In the genomic region with DNA sequence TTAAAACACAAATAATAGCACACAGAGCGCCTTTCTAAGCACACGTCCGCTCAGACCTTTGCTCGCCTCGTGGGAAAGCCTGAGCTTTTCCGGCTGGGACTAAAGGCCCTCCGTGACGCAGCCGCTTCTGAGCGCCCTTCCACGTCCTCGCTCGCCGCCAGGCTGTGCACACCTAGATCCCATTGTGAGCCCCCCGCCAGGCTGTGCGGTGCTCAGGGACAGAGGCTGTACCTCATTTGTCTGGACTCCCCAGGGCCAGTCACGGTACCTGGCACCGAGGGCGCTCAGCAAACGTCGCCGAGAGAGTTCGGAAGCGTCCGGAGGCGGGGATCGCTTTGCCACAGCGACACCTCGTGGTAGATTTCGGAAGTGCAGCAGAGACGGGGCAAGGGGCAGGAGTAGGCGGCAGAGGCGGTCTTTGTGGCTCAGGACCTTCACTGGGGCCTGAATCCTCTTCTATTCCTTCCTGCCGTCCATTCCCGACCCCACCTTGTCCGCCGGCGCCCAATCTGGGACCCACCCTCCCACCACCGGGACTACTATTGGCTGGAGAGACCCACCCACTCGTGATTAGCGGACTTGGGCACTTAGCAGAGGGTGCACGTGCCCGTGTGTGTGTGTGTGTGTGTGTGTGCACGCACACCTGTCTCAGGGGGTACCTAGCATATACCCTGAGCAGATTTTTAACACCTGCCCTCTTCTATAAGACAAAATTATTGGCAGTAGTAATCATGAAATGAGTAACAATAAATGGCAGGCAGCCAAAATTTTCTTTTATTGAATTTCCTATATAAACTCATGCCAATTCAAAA, we compare ENCODE assay signal across 1 cellular context.
TF ChIP-seq lines count a peak whose summit lies in the region.

No MANE protein-coding gene starts in this region.

TF ChIP-seq in HepG2, 621 proteins besides CTCF, POLR2A, EP300 and RAD21 (continued from another document and continues in another):
- no peak for TF ChIP-seq ZFP82 (CRISPR knock-in tag; IDR thresholded peaks at IDR 0.05; ENCODE audit: borderline replicate concordance)
- TF ChIP-seq, protein P1, sequence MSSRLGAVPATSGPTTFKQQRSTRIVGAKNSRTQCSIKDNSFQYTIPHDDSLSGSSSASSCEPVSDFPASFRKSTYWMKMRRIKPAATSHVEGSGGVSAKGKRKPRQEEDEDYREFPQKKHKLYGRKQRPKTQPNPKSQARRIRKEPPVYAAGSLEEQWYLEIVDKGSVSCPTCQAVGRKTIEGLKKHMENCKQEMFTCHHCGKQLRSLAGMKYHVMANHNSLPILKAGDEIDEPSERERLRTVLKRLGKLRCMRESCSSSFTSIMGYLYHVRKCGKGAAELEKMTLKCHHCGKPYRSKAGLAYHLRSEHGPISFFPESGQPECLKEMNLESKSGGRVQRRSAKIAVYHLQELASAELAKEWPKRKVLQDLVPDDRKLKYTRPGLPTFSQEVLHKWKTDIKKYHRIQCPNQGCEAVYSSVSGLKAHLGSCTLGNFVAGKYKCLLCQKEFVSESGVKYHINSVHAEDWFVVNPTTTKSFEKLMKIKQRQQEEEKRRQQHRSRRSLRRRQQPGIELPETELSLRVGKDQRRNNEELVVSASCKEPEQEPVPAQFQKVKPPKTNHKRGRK (CRISPR knock-in tag; IDR thresholded peaks at IDR 0.05) = no peak
- TF ChIP-seq ZNF597 (CRISPR knock-in tag; IDR thresholded peaks at IDR 0.05) = no peak
- TF ChIP-seq CBX2 (IDR thresholded peaks at IDR 0.05; ENCODE audit: low read depth, low read length) = no peak
- TF ChIP-seq CBX2 (CRISPR knock-in tag; IDR thresholded peaks at IDR 0.05; ENCODE audit: low read depth) = 0 out of 2 replicates have a peak, but pooled peaks have one; percentile 63
- TF ChIP-seq ZMAT3 (CRISPR knock-in tag; conservative IDR thresholded peaks at IDR 0.05) = no peak; the same call in 1 of the 2 replicates
- no peak for TF ChIP-seq PHF20 (CRISPR knock-in tag; IDR thresholded peaks at IDR 0.05)
- TF ChIP-seq FOXC1 (CRISPR knock-in tag; IDR thresholded peaks at IDR 0.05; ENCODE audit: borderline replicate concordance) = 0 out of 2 replicates have a peak, but pooled peaks have one; percentile 40
- TF ChIP-seq FOXA1 (IDR thresholded peaks at IDR 0.05) = no peak
- TF ChIP-seq FOXA1 (CRISPR knock-in tag; IDR thresholded peaks at IDR 0.05) = no peak
- TF ChIP-seq FOSL1 (CRISPR knock-in tag; IDR thresholded peaks at IDR 0.05; ENCODE audit: borderline replicate concordance) = no peak
- peak; percentile 54; the same call in 1 of the 2 replicates for TF ChIP-seq ZNF768 (CRISPR knock-in tag; IDR thresholded peaks at IDR 0.05)
- TF ChIP-seq ZSCAN21 (CRISPR knock-in tag; IDR thresholded peaks at IDR 0.05; ENCODE audit: borderline replicate concordance) = no peak; the same call in 1 of the 2 replicates
- no peak for TF ChIP-seq KDM4B (CRISPR knock-in tag; IDR thresholded peaks at IDR 0.05)
- TF ChIP-seq SRF (IDR thresholded peaks at IDR 0.05; ENCODE audit: low read depth, low read length) = no peak
- TF ChIP-seq ZBTB44 (CRISPR knock-in tag; IDR thresholded peaks at IDR 0.05) = no peak
- peak; percentile 86 for TF ChIP-seq STAG1 (CRISPR knock-in tag; IDR thresholded peaks at IDR 0.05)
- no peak for TF ChIP-seq ZNF460 (CRISPR knock-in tag; IDR thresholded peaks at IDR 0.05; ENCODE audit: borderline replicate concordance)
- TF ChIP-seq, protein P2, sequence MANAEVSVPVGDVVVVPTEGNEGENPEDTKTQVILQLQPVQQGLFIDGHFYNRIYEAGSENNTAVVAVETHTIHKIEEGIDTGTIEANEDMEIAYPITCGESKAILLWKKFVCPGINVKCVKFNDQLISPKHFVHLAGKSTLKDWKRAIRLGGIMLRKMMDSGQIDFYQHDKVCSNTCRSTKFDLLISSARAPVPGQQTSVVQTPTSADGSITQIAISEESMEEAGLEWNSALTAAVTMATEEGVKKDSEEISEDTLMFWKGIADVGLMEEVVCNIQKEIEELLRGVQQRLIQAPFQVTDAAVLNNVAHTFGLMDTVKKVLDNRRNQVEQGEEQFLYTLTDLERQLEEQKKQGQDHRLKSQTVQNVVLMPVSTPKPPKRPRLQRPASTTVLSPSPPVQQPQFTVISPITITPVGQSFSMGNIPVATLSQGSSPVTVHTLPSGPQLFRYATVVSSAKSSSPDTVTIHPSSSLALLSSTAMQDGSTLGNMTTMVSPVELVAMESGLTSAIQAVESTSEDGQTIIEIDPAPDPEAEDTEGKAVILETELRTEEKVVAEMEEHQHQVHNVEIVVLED (CRISPR knock-in tag; IDR thresholded peaks at IDR 0.05; ENCODE audit: borderline replicate concordance) = no peak
- no peak for TF ChIP-seq ZNF839 (CRISPR knock-in tag; IDR thresholded peaks at IDR 0.05; ENCODE audit: borderline replicate concordance)
- no peak for TF ChIP-seq NR2F6 (IDR thresholded peaks at IDR 0.05)
- TF ChIP-seq NR2F6 (CRISPR knock-in tag; IDR thresholded peaks at IDR 0.05) = 0 out of 2 replicates have a peak, but pooled peaks have one; percentile 16
- TF ChIP-seq ATRX (CRISPR knock-in tag; IDR thresholded peaks at IDR 0.05; ENCODE audit: borderline replicate concordance) = no peak
- no peak for TF ChIP-seq ZNF720 (CRISPR knock-in tag; IDR thresholded peaks at IDR 0.05)
- TF ChIP-seq NR1H2 (CRISPR knock-in tag; IDR thresholded peaks at IDR 0.05; ENCODE audit: borderline replicate concordance, low read depth) = no peak
- TF ChIP-seq, protein P3, sequence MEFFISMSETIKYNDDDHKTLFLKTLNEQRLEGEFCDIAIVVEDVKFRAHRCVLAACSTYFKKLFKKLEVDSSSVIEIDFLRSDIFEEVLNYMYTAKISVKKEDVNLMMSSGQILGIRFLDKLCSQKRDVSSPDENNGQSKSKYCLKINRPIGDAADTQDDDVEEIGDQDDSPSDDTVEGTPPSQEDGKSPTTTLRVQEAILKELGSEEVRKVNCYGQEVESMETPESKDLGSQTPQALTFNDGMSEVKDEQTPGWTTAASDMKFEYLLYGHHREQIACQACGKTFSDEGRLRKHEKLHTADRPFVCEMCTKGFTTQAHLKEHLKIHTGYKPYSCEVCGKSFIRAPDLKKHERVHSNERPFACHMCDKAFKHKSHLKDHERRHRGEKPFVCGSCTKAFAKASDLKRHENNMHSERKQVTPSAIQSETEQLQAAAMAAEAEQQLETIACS (CRISPR knock-in tag; IDR thresholded peaks at IDR 0.05) = no peak
- no peak for TF ChIP-seq ZNF260 (CRISPR knock-in tag; IDR thresholded peaks at IDR 0.05; ENCODE audit: borderline replicate concordance, low read depth)
- no peak; the same call in 1 of the 2 replicates for TF ChIP-seq PATZ1 (CRISPR knock-in tag; IDR thresholded peaks at IDR 0.05)
- no peak for TF ChIP-seq JUNB (CRISPR knock-in tag; IDR thresholded peaks at IDR 0.05; ENCODE audit: borderline replicate concordance)
- TF ChIP-seq, protein P4, sequence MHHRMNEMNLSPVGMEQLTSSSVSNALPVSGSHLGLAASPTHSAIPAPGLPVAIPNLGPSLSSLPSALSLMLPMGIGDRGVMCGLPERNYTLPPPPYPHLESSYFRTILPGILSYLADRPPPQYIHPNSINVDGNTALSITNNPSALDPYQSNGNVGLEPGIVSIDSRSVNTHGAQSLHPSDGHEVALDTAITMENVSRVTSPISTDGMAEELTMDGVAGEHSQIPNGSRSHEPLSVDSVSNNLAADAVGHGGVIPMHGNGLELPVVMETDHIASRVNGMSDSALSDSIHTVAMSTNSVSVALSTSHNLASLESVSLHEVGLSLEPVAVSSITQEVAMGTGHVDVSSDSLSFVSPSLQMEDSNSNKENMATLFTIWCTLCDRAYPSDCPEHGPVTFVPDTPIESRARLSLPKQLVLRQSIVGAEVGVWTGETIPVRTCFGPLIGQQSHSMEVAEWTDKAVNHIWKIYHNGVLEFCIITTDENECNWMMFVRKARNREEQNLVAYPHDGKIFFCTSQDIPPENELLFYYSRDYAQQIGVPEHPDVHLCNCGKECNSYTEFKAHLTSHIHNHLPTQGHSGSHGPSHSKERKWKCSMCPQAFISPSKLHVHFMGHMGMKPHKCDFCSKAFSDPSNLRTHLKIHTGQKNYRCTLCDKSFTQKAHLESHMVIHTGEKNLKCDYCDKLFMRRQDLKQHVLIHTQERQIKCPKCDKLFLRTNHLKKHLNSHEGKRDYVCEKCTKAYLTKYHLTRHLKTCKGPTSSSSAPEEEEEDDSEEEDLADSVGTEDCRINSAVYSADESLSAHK (CRISPR knock-in tag; IDR thresholded peaks at IDR 0.05; ENCODE audit: borderline replicate concordance) = no peak
- TF ChIP-seq ARNT (IDR thresholded peaks at IDR 0.05) = no peak
- no peak for TF ChIP-seq ZNF629 (CRISPR knock-in tag; conservative IDR thresholded peaks at IDR 0.05)
- TF ChIP-seq, protein P5, sequence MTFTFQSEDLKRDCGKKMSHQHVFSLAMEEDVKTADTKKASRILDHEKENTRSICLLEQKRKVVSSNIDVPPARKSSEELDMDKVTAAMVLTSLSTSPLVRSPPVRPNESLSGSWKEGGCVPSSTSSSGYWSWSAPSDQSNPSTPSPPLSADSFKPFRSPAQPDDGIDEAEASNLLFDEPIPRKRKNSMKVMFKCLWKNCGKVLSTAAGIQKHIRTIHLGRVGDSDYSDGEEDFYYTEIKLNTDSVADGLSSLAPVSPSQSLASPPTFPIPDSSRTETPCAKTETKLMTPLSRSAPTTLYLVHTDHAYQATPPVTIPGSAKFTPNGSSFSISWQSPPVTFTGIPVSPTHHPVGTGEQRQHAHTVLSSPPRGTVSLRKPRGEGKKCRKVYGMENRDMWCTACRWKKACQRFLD (CRISPR knock-in tag; IDR thresholded peaks at IDR 0.05; ENCODE audit: borderline replicate concordance) = no peak
- 0 out of 2 replicates have a peak, but pooled peaks have one; percentile 33 for TF ChIP-seq ARNT2 (CRISPR knock-in tag; IDR thresholded peaks at IDR 0.05; ENCODE audit: low read depth)
- no peak for TF ChIP-seq ZNF124 (CRISPR knock-in tag; IDR thresholded peaks at IDR 0.05)
- peak; percentile 34; the same call in 1 of the 2 replicates for TF ChIP-seq ZBTB38 (CRISPR knock-in tag; IDR thresholded peaks at IDR 0.05)
- no peak for TF ChIP-seq ZBTB3 (CRISPR knock-in tag; IDR thresholded peaks at IDR 0.05; ENCODE audit: borderline replicate concordance, low read depth)
- TF ChIP-seq PRDM10 (CRISPR knock-in tag; IDR thresholded peaks at IDR 0.05; ENCODE audit: low read depth) = no peak
- no peak for TF ChIP-seq CREM (IDR thresholded peaks at IDR 0.05)
- no peak for TF ChIP-seq CREM (CRISPR knock-in tag; IDR thresholded peaks at IDR 0.05)
- no peak; the same call in 1 of the 2 replicates for TF ChIP-seq ZNF589 (CRISPR knock-in tag; conservative IDR thresholded peaks at IDR 0.05)
